21 cellular contexts compared by ENCODE assay signal in genomic region chr16:12741176-12741575, GRCh38.
A peak's percentile ranks its signal among the peaks of the same experiment; 100 is the strongest.
DNase-seq lines count a peak whose midpoint lies in the region; FAIRE-seq and TF ChIP-seq lines count a peak whose summit lies in the region.
"Had no signal": no experiment of that assay in that cellular context is flagged by ENCODE, and none has a peak within 500 bp of the region (broad histone marks: within the 10 kb centered on the region; RNA-seq: fewer than 3 reads in every experiment).

No MANE protein-coding gene starts in this region.

- DNase-seq in NCI-H1092 treated with DMSO at 0.1 percent for 48 hours (lab: John Stamatoyannopoulos, UW) (peak; percentile 9), NCI-H1092 (lab: John Stamatoyannopoulos, UW) (no peak), DMS79 treated with DMSO at 0.1 percent for 48 hours (lab: John Stamatoyannopoulos, UW) (peak; percentile 41), left kidney (ENCODE audit: low read depth, low spot score) (peak; percentile 92), renal cortical epithelial cell (ENCODE audit: low read depth) (peak; percentile 31), NCI-H748 treated with DMSO at 0.1 percent for 48 hours (lab: John Stamatoyannopoulos, UW) (no peak), D721Med (ENCODE audit: insufficient read length, low spot score) (no peak), immature natural killer cell (no peak)
- DNase-seq: Caco-2; CD4-positive, CD25-positive, alpha-beta regulatory T cell; CD8-positive, alpha-beta T cell; DMS53; EL; GDM1; GM23248; H7 had no signal

- no peak for TF ChIP-seq CTCF in D721Med (IDR thresholded peaks at IDR 0.05; ENCODE audit: insufficient read depth, missing control alignments)

- no peak overlapping the region for H3K4me3 Mint-ChIP-seq in immature natural killer cell
- H3K4me3 Mint-ChIP-seq: B cell; CD4-positive, CD25-positive, alpha-beta regulatory T cell; CD8-positive, alpha-beta T cell had no signal

- H3K27ac Mint-ChIP-seq in immature natural killer cell = no peak overlapping the region
- H3K27ac Mint-ChIP-seq: B cell; CD4-positive, CD25-positive, alpha-beta regulatory T cell; CD8-positive, alpha-beta T cell had no signal

- no peaks in the 10 kb centered on the region for H3K4me1 Mint-ChIP-seq in immature natural killer cell
- H3K4me1 Mint-ChIP-seq: B cell had no signal

- peaks cover 3 to 12% (median 6%) of the 10 kb centered on the region in 6 donors for H3K9me3 Mint-ChIP-seq in immature natural killer cell

- H3K27me3 Mint-ChIP-seq in immature natural killer cell (ENCODE audit: low read depth in 3 of 3) = peaks cover 0 to 5% (median 2%) of the 10 kb centered on the region in 3 donors
- H3K27me3 Mint-ChIP-seq: B cell had no signal

- H3K36me3 Mint-ChIP-seq in immature natural killer cell = peaks cover 12 to 27% (median 18%) of the 10 kb centered on the region in 3 donors

- FAIRE-seq in D721Med (lab: Jason Lieb, UNC) = no peak
- FAIRE-seq: A204.1, GM12878, GM19239, H1 had no signal

Comparison
In these comparisons a context has a peak if more than half of its experiments do, and no peak if none do; other contexts are left out.
1. DNase-seq: peak in NCI-H1092 treated with DMSO at 0.1 percent for 48 hours (single experiment), DMS79 treated with DMSO at 0.1 percent for 48 hours (single experiment), left kidney (single experiment) and renal cortical epithelial cell (single experiment); none in NCI-H1092 (single experiment), NCI-H748 treated with DMSO at 0.1 percent for 48 hours (single experiment), D721Med (single experiment) and immature natural killer cell (0 of 3).